Comparison of ENCODE assay signal across 11 cellular contexts in genomic region chr11:122721964-122722266, GRCh38.
DNase-seq lines count a peak whose midpoint lies in the region; ATAC-seq, FAIRE-seq and TF ChIP-seq lines count a peak whose summit lies in the region.
"Had no signal": no experiment of that assay in that cellular context is flagged by ENCODE, and none has a peak within 500 bp of the region (broad histone marks: within the 10 kb centered on the region; RNA-seq: fewer than 3 reads in every experiment).

No MANE protein-coding gene starts in this region.

- ATAC-seq in activated CD8-positive, alpha-beta T cell treated with anti-CD3 and anti-CD28 coated beads for 36 hours, result peak; percentile 28
- ATAC-seq: gastrocnemius medialis had no signal

- peak; percentile 44 for DNase-seq in A172 (ENCODE audit: low spot score)
- DNase-seq in GM12891 (ENCODE audit: insufficient read length, low spot score), result no peak
- peak; percentile 66 for DNase-seq in activated CD8-positive, alpha-beta T cell treated with anti-CD3 and anti-CD28 coated beads for 36 hours
- peak; percentile 95 for DNase-seq in fibroblast of villous mesenchyme (ENCODE audit: low read depth)
- DNase-seq in glomerular visceral epithelial cell (ENCODE audit: extremely low spot score), result no peak
- no peak for DNase-seq in GDM1 (lab: John Stamatoyannopoulos, UW)
- no peak for DNase-seq in HAP-1 (ENCODE audit: low spot score in 2 of 2)
- no peak for DNase-seq in MG63
- DNase-seq: gastrocnemius medialis, GOT3 had no signal

- CTCF ChIA-PET in activated CD8-positive, alpha-beta T cell treated with anti-CD3 and anti-CD28 coated beads for 36 hours (lab: Charles Lee), result interaction anchor here (0.8 to 1.5 kb wide), 12 partner anchors 15 to 93 kb away, joined by 3 to 9 read pairs (median 3); partner anchors contain the start of gene UBASH3B

- POLR2A ChIA-PET in activated CD8-positive, alpha-beta T cell treated with anti-CD3 and anti-CD28 coated beads for 36 hours (lab: Charles Lee), result interaction anchor here (0.7 to 3.6 kb wide), 5 partner anchors 10 to 26 kb away, joined by 3 to 12 read pairs (median 4); no protein-coding TSS in a partner anchor

- no peaks in the 10 kb centered on the region for H3K27me3 Mint-ChIP-seq in activated CD8-positive, alpha-beta T cell treated with anti-CD3 and anti-CD28 coated beads for 36 hours

- peaks cover 4% of the 10 kb centered on the region; the same call in 1 of the 2 replicates for H3K27me3 ChIP-seq in HAP-1 (ENCODE audit: low read depth)
- no peaks in the 10 kb centered on the region for H3K27me3 ChIP-seq in MG63
- H3K27me3 ChIP-seq: gastrocnemius medialis had no signal

- H3K4me1 Mint-ChIP-seq in activated CD8-positive, alpha-beta T cell treated with anti-CD3 and anti-CD28 coated beads for 36 hours (ENCODE audit: low read depth), result peaks cover 84% of the 10 kb centered on the region

- H3K36me3 ChIP-seq in HAP-1 (replicated peaks), result no peaks in the 10 kb centered on the region
- H3K36me3 ChIP-seq in MG63, result peaks cover 3% of the 10 kb centered on the region; the same call in 1 of the 2 replicates
- H3K36me3 ChIP-seq: gastrocnemius medialis had no signal

- peaks cover 17% of the 10 kb centered on the region for H3K36me3 Mint-ChIP-seq in activated CD8-positive, alpha-beta T cell treated with anti-CD3 and anti-CD28 coated beads for 36 hours (ENCODE audit: low read depth)

- H3K4me3 ChIP-seq in fibroblast of villous mesenchyme (ENCODE audit: low read depth, low read length) (no peak overlapping the region), HAP-1 (no peak overlapping the region), MG63 (no peak overlapping the region)
- H3K4me3 ChIP-seq: gastrocnemius medialis had no signal

- no peak for TF ChIP-seq CTCF in activated CD8-positive, alpha-beta T cell treated with anti-CD3 and anti-CD28 coated beads for 36 hours (IDR thresholded peaks at IDR 0.05)
- TF ChIP-seq CTCF in fibroblast of villous mesenchyme (IDR thresholded peaks at IDR 0.05; ENCODE audit: insufficient read depth, low read depth, low read length), result no peak

- peak; percentile 57 for FAIRE-seq in GM12891 (lab: Jason Lieb, UNC)

- no peaks in the 10 kb centered on the region for H3K9me3 ChIP-seq in HAP-1
- H3K9me3 ChIP-seq in MG63, result no peaks in the 10 kb centered on the region
- H3K9me3 ChIP-seq: gastrocnemius medialis had no signal

- no peaks in the 10 kb centered on the region for H3K9me3 Mint-ChIP-seq in activated CD8-positive, alpha-beta T cell treated with anti-CD3 and anti-CD28 coated beads for 36 hours
- H3K9me3 Mint-ChIP-seq: activated T-helper 1 cell treated with anti-CD3 and anti-CD28 coated beads, Interleukin-12 subunit alpha, Interleukin-12 subunit beta, Interleukin-2, Interleukin-4 antibody, amounts not matched to agents 30 ng/mL and 10 ng/mL and 1 ng/mL, durations not matched to agents 14 hours and 24 hours and 36 hours had no signal

- H3K4me1 ChIP-seq in HAP-1, result no peaks in the 10 kb centered on the region
- H3K4me1 ChIP-seq: gastrocnemius medialis had no signal

- TF ChIP-seq POLR2A in GM12891 (IDR thresholded peaks at IDR 0.05; ENCODE audit: low read depth, low read length), result no peak

- H3K4me3 Mint-ChIP-seq in activated CD8-positive, alpha-beta T cell treated with anti-CD3 and anti-CD28 coated beads for 36 hours, result peak overlapping the region; percentile 14
- H3K4me3 Mint-ChIP-seq: activated T-helper 1 cell treated with anti-CD3 and anti-CD28 coated beads, Interleukin-12 subunit alpha, Interleukin-12 subunit beta, Interleukin-2, Interleukin-4 antibody, amounts not matched to agents 30 ng/mL and 10 ng/mL and 1 ng/mL, durations not matched to agents 14 hours and 24 hours and 36 hours had no signal

- in situ Hi-C loops in HAP-1 (cut with MboI; ENCODE audit: low sequenced_read_pairs), result no loop called here

- intact Hi-C loops in activated CD8-positive, alpha-beta T cell treated with anti-CD3 and anti-CD28 coated beads for 36 hours (cut with micrococcal nuclease), result loop anchor here (1.0 to 10.0 kb wide), 3 partner anchors 21 to 333 kb away; no protein-coding TSS in a partner anchor

- peak overlapping the region; percentile 74 for H3K27ac Mint-ChIP-seq in activated CD8-positive, alpha-beta T cell treated with anti-CD3 and anti-CD28 coated beads for 36 hours

TF ChIP-seq in GM12891, 5 proteins besides CTCF, POLR2A, EP300 and RAD21:
- no peak for TF ChIP-seq POU2F2 (IDR thresholded peaks at IDR 0.05; ENCODE audit: low read depth, low read length)
- no peak for TF ChIP-seq POLR2AphosphoS5 (IDR thresholded peaks at IDR 0.05; ENCODE audit: low read depth, low read length)
- no peak for TF ChIP-seq PAX5 (IDR thresholded peaks at IDR 0.05; ENCODE audit: insufficient read depth, low read length, severe bottlenecking)
- no peak for TF ChIP-seq SPI1 (IDR thresholded peaks at IDR 0.05; ENCODE audit: low read depth, low read length)
- TF ChIP-seq TAF1 (IDR thresholded peaks at IDR 0.05; ENCODE audit: low read depth, low read length), result no peak
TF ChIP-seq in GM12891: peak in this region for 0.

Comparison
In these comparisons a context has a peak if more than half of its experiments do, and no peak if none do; other contexts are left out.
1. DNase-seq: peak in A172 (single experiment), activated CD8-positive, alpha-beta T cell treated with anti-CD3 and anti-CD28 coated beads for 36 hours (single experiment) and fibroblast of villous mesenchyme (single experiment); none in GM12891 (single experiment), glomerular visceral epithelial cell (single experiment), GDM1 (single experiment), HAP-1 (0 of 2) and MG63 (single experiment).